11 cellular contexts compared by ENCODE assay signal in genomic region chr10:46539596-46540411, GRCh38. TPM values are rescaled to one million over a fixed set of nuclear protein-coding genes. Genes with fewer than 3 reads are reported as not detected.
DNase-seq lines count a peak whose midpoint lies in the region; ATAC-seq and TF ChIP-seq lines count a peak whose summit lies in the region.
"Had no signal": no experiment of that assay in that cellular context is flagged by ENCODE, and none has a peak within 500 bp of the region (broad histone marks: within the 10 kb centered on the region; RNA-seq: fewer than 3 reads in every experiment).

No MANE protein-coding gene starts in this region.

- H3K4me1 ChIP-seq in tibial nerve = peaks cover 0 to 28% (median 13%) of the 10 kb centered on the region in 4 donors

- H3K9me3 ChIP-seq in tibial nerve = no peaks in the 10 kb centered on the region

- no peak for ATAC-seq in activated T-cell treated with anti-CD3 and anti-CD28 coated beads, Interleukin-2, amount 50 U/mL, for 4 hours
- no peak for ATAC-seq in stimulated activated memory B cell treated with anti-CD40 and anti-IgM and Interleukin-4, amounts not matched to agents 10 μg/mL and 1 μg/mL and 100 μg/mL, for 72 hours

- DNase-seq in activated T-cell treated with anti-CD3 and anti-CD28 coated beads, Interleukin-2, amount 50 U/mL, for 24 hours = peak; percentile 14
- no peak for DNase-seq in activated T-cell treated with anti-CD3 and anti-CD28 coated beads, Interleukin-2, amount 50 U/mL, for 4 hours
- DNase-seq in cardiac fibroblast (ENCODE audit: low read depth in 2 of 2) (peak; percentile 58 to 62), lung microvascular endothelial cell (ENCODE audit: low read depth in 2 of 2) (peak; percentile 40 to 60), tibial nerve (ENCODE audit: low spot score in 2 of 2) (peak in 1 of 2 donors; percentile 11), caudate nucleus (lab: John Stamatoyannopoulos, UW) (no peak)
- no peak for DNase-seq in stimulated activated CD4-positive, alpha-beta T cell treated with anti-CD3 and anti-CD28 coated beads, Interleukin-12 subunit alpha, Interleukin-12 subunit beta, amount 100 ng/mL, for 4 hours
- DNase-seq: KG1, NCI-H526 had no signal

- no peak for TF ChIP-seq CTCF in cardiac fibroblast (IDR thresholded peaks at IDR 0.05; ENCODE audit: low read depth, low read length)
- no peak for TF ChIP-seq CTCF in tibial nerve (IDR thresholded peaks at IDR 0.05)

- H3K4me1 Mint-ChIP-seq in activated T-cell treated with anti-CD3 and anti-CD28 coated beads, Interleukin-2, amount 50 U/mL, for 24 hours (ENCODE audit: low read depth) = peaks cover 6% of the 10 kb centered on the region
- H3K4me1 Mint-ChIP-seq in activated T-cell treated with anti-CD3 and anti-CD28 coated beads, Interleukin-2, amount 50 U/mL, for 4 hours (ENCODE audit: low read depth) = peaks cover 4% of the 10 kb centered on the region
- peaks cover 6% of the 10 kb centered on the region for H3K4me1 Mint-ChIP-seq in stimulated activated memory B cell treated with anti-CD40 and anti-IgM and Interleukin-4, amounts not matched to agents 10 μg/mL and 1 μg/mL and 100 μg/mL, for 72 hours

- H3K27ac ChIP-seq in tibial nerve (peak overlapping the region in 3 of 4 donors; percentile 9 to 53 (median 31)), caudate nucleus (ENCODE audit: low read depth, low read length) (no peak overlapping the region)

- H3K4me3 Mint-ChIP-seq in activated T-cell treated with anti-CD3 and anti-CD28 coated beads, Interleukin-2, amount 50 U/mL, for 24 hours = no peak overlapping the region
- no peak overlapping the region for H3K4me3 Mint-ChIP-seq in activated T-cell treated with anti-CD3 and anti-CD28 coated beads, Interleukin-2, amount 50 U/mL, for 4 hours
- no peak overlapping the region for H3K4me3 Mint-ChIP-seq in stimulated activated memory B cell treated with anti-CD40 and anti-IgM and Interleukin-4, amounts not matched to agents 10 μg/mL and 1 μg/mL and 100 μg/mL, for 72 hours

- TF ChIP-seq EP300 in tibial nerve (IDR thresholded peaks at IDR 0.05) = no peak

- no peak overlapping the region for H3K4me3 ChIP-seq in cardiac fibroblast (replicated peaks in 1 of 2; ENCODE audit: low read depth in 2 of 2, low read length in 2 of 2)
- no peak overlapping the region for H3K4me3 ChIP-seq in tibial nerve

- peaks cover 0 to 10% of the 10 kb centered on the region in 2 donors for H3K27me3 ChIP-seq in tibial nerve

- peaks cover 61% of the 10 kb centered on the region for H3K27me3 Mint-ChIP-seq in activated T-cell treated with anti-CD3 and anti-CD28 coated beads, Interleukin-2, amount 50 U/mL, for 24 hours
- H3K27me3 Mint-ChIP-seq in activated T-cell treated with anti-CD3 and anti-CD28 coated beads, Interleukin-2, amount 50 U/mL, for 4 hours (ENCODE audit: low read depth) = peaks cover 58% of the 10 kb centered on the region
- peaks cover 11% of the 10 kb centered on the region for H3K27me3 Mint-ChIP-seq in stimulated activated memory B cell treated with anti-CD40 and anti-IgM and Interleukin-4, amounts not matched to agents 10 μg/mL and 1 μg/mL and 100 μg/mL, for 72 hours

- 60 to 62% methylated on average over 14 of the region's 14 CpGs for whole genome bisulfite sequencing in tibial nerve, 2 donors

- no peaks in the 10 kb centered on the region for H3K36me3 ChIP-seq in tibial nerve

- no peaks in the 10 kb centered on the region for H3K36me3 Mint-ChIP-seq in activated T-cell treated with anti-CD3 and anti-CD28 coated beads, Interleukin-2, amount 50 U/mL, for 24 hours (ENCODE audit: low read depth)
- no peaks in the 10 kb centered on the region for H3K36me3 Mint-ChIP-seq in activated T-cell treated with anti-CD3 and anti-CD28 coated beads, Interleukin-2, amount 50 U/mL, for 4 hours (ENCODE audit: insufficient read depth)
- no peaks in the 10 kb centered on the region for H3K36me3 Mint-ChIP-seq in stimulated activated memory B cell treated with anti-CD40 and anti-IgM and Interleukin-4, amounts not matched to agents 10 μg/mL and 1 μg/mL and 100 μg/mL, for 72 hours

- H3K9me3 Mint-ChIP-seq in activated T-cell treated with anti-CD3 and anti-CD28 coated beads, Interleukin-2, amount 50 U/mL, for 24 hours = no peaks in the 10 kb centered on the region
- no peaks in the 10 kb centered on the region for H3K9me3 Mint-ChIP-seq in activated T-cell treated with anti-CD3 and anti-CD28 coated beads, Interleukin-2, amount 50 U/mL, for 4 hours
- no peaks in the 10 kb centered on the region for H3K9me3 Mint-ChIP-seq in stimulated activated memory B cell treated with anti-CD40 and anti-IgM and Interleukin-4, amounts not matched to agents 10 μg/mL and 1 μg/mL and 100 μg/mL, for 72 hours

- H3K27ac Mint-ChIP-seq in activated T-cell treated with anti-CD3 and anti-CD28 coated beads, Interleukin-2, amount 50 U/mL, for 24 hours = no peak overlapping the region
- H3K27ac Mint-ChIP-seq in stimulated activated memory B cell treated with anti-CD40 and anti-IgM and Interleukin-4, amounts not matched to agents 10 μg/mL and 1 μg/mL and 100 μg/mL, for 72 hours = no peak overlapping the region

- no peak for TF ChIP-seq POLR2A in tibial nerve (IDR thresholded peaks at IDR 0.05)

RNA-seq across cellular contexts. Expression of gene GPRIN2, which starts 16.7 kb away (rescaled TPM):
- not detected for total RNA-seq in activated T-cell treated with anti-CD3 and anti-CD28 coated beads, Interleukin-2, amount 50 U/mL, for 4 hours
- total RNA-seq in lung microvascular endothelial cell (not detected in 2 replicates), tibial nerve (1 to 10 TPM in 3 of 4 donors, under 1 TPM in 1; 0.98 to 2.8 (median 2.3) TPM)
- total RNA-seq: T-helper 2 cell treated with Interferon-gamma antibody and Interleukin-4, amounts not matched to agents 100 ng/mL and 5 ng/mL, for 36 hours had no signal

RNA-seq across cellular contexts. Expression of gene SYT15, which starts 39.1 kb away (rescaled TPM):
- under 1 TPM; 0.46 to 0.66 (median 0.53) TPM for total RNA-seq in activated T-cell treated with anti-CD3 and anti-CD28 coated beads, Interleukin-2, amount 50 U/mL, for 4 hours
- total RNA-seq in lung microvascular endothelial cell (0.65 and 0.79 TPM in 2 replicates), tibial nerve (10 to 100 TPM in 1 of 4 donors, 1 to 10 TPM in 3; 4.2 to 11.0 (median 6.9) TPM)

Comparison
In these comparisons a context has a peak if more than half of its experiments do, and no peak if none do; other contexts are left out.
1. DNase-seq: peak in activated T-cell treated with anti-CD3 and anti-CD28 coated beads, Interleukin-2, amount 50 U/mL, for 24 hours (single experiment), cardiac fibroblast (2 of 2) and lung microvascular endothelial cell (2 of 2); none in activated T-cell treated with anti-CD3 and anti-CD28 coated beads, Interleukin-2, amount 50 U/mL, for 4 hours (single experiment), caudate nucleus (0 of 61) and stimulated activated CD4-positive, alpha-beta T cell treated with anti-CD3 and anti-CD28 coated beads, Interleukin-12 subunit alpha, Interleukin-12 subunit beta, amount 100 ng/mL, for 4 hours (single experiment).